In genomic region chr18:9335255-9336045, GRCh38 we compare ENCODE assay signal across 8 cellular contexts. TPM values are rescaled to one million over a fixed set of nuclear protein-coding genes. Genes with fewer than 3 reads are reported as not detected.
DNase-seq lines count a peak whose midpoint lies in the region; ATAC-seq and TF ChIP-seq lines count a peak whose summit lies in the region.

No MANE protein-coding gene starts in this region.

- H4K20me1 ChIP-seq in BLaER1 treated with 17β-estradiol and CSF1 and Interleukin-3, amounts not matched to agents 10 nM and 100 nM, result peaks cover 0 to 7% (median 0%) of the 10 kb centered on the region in 11 experiments; a peak in 1 of 22 replicates

- ATAC-seq in GM19467 (IDR thresholded peaks at IDR 0.05; ENCODE audit: unreplicated experiment) (no peak), HG02798 (IDR thresholded peaks at IDR 0.05; ENCODE audit: poor library complexity, unreplicated experiment) (no peak)

- no peak for TF ChIP-seq CTCF in stomach (IDR thresholded peaks at IDR 0.05)

- no peak for TF ChIP-seq EP300 in stomach (IDR thresholded peaks at IDR 0.05)

- peak overlapping the region; percentile 89 for H3K4me3 Mint-ChIP-seq in activated T-helper 1 cell treated with anti-CD3 and anti-CD28 coated beads, Interleukin-12 subunit alpha, Interleukin-12 subunit beta, Interleukin-2, Interleukin-4 antibody, amounts not matched to agents 30 ng/mL and 10 ng/mL and 1 ng/mL, durations not matched to agents 14 hours and 24 hours and 36 hours

- peaks cover 12% of the 10 kb centered on the region for H3K36me3 Mint-ChIP-seq in activated T-helper 1 cell treated with anti-CD3 and anti-CD28 coated beads, Interleukin-12 subunit alpha, Interleukin-12 subunit beta, Interleukin-2, Interleukin-4 antibody, amounts not matched to agents 30 ng/mL and 10 ng/mL and 1 ng/mL, durations not matched to agents 14 hours and 24 hours and 36 hours (ENCODE audit: low read depth)

- no peak for TF ChIP-seq POLR2A in stomach (IDR thresholded peaks at IDR 0.05)

- H3K36me3 ChIP-seq in BLaER1 treated with 17β-estradiol and CSF1 and Interleukin-3, amounts not matched to agents 10 nM and 100 nM, result peaks cover 11 to 35% (median 27%) of the 10 kb centered on the region in 11 experiments
- H3K36me3 ChIP-seq in HAP-1 (replicated peaks) (peaks cover 13% of the 10 kb centered on the region), iPS-20b (ENCODE audit: insufficient read depth, low read depth, low read length) (peaks cover 19% of the 10 kb centered on the region), stomach (peaks cover 0 to 31% (median 24%) of the 10 kb centered on the region in 4 donors)

- peak overlapping the region; percentile 55 to 91 (median 85); a peak in 21 of 22 replicates for H3K27ac ChIP-seq in BLaER1 treated with 17β-estradiol and CSF1 and Interleukin-3, amounts not matched to agents 10 nM and 100 nM
- H3K27ac ChIP-seq in iPS-20b (ENCODE audit: low read length), result no peak overlapping the region
- H3K27ac ChIP-seq in stomach, result peak overlapping the region; percentile 71 to 96 (median 89)

- no peaks in the 10 kb centered on the region for H3K9me3 Mint-ChIP-seq in activated T-helper 1 cell treated with anti-CD3 and anti-CD28 coated beads, Interleukin-12 subunit alpha, Interleukin-12 subunit beta, Interleukin-2, Interleukin-4 antibody, amounts not matched to agents 30 ng/mL and 10 ng/mL and 1 ng/mL, durations not matched to agents 14 hours and 24 hours and 36 hours

- peaks cover 32% of the 10 kb centered on the region for H3K27me3 Mint-ChIP-seq in activated T-helper 1 cell treated with anti-CD3 and anti-CD28 coated beads, Interleukin-12 subunit alpha, Interleukin-12 subunit beta, Interleukin-2, Interleukin-4 antibody, amounts not matched to agents 30 ng/mL and 10 ng/mL and 1 ng/mL, durations not matched to agents 14 hours and 24 hours and 36 hours (ENCODE audit: insufficient read depth)

- H3K4me1 ChIP-seq in BLaER1 treated with 17β-estradiol and CSF1 and Interleukin-3, amounts not matched to agents 10 nM and 100 nM, result peaks cover 13 to 34% (median 23%) of the 10 kb centered on the region in 10 experiments
- no peaks in the 10 kb centered on the region for H3K4me1 ChIP-seq in HAP-1
- no peaks in the 10 kb centered on the region; the same call in 1 of the 2 replicates for H3K4me1 ChIP-seq in iPS-20b (ENCODE audit: insufficient read depth, low read length)
- H3K4me1 ChIP-seq in stomach, result peaks cover 14 to 41% (median 23%) of the 10 kb centered on the region in 4 donors

- no peaks in the 10 kb centered on the region for H3K27me3 ChIP-seq in BLaER1 treated with 17β-estradiol and CSF1 and Interleukin-3, amounts not matched to agents 10 nM and 100 nM
- no peaks in the 10 kb centered on the region for H3K27me3 ChIP-seq in HAP-1 (ENCODE audit: low read depth)
- peaks cover 18% of the 10 kb centered on the region; the same call in 1 of the 2 replicates for H3K27me3 ChIP-seq in iPS-20b (ENCODE audit: insufficient read depth, low read length)
- H3K27me3 ChIP-seq in stomach, result no peaks in the 10 kb centered on the region

- peaks cover 33% of the 10 kb centered on the region for H3K4me1 Mint-ChIP-seq in activated T-helper 1 cell treated with anti-CD3 and anti-CD28 coated beads, Interleukin-12 subunit alpha, Interleukin-12 subunit beta, Interleukin-2, Interleukin-4 antibody, amounts not matched to agents 30 ng/mL and 10 ng/mL and 1 ng/mL, durations not matched to agents 14 hours and 24 hours and 36 hours (ENCODE audit: low read depth)

- H3K4me2 ChIP-seq in BLaER1 treated with 17β-estradiol and CSF1 and Interleukin-3, amounts not matched to agents 10 nM and 100 nM, result peak overlapping the region; percentile 82 to 96 (median 90)

- 12 to 19% (median 15%) methylated on average over 15 to 21 of the region's 21 CpGs for WGBS in stomach, 5 donors

- DNase-seq in HAP-1 (ENCODE audit: low spot score in 2 of 2) (peak in 1 of 2 experiments; percentile 22), stomach (no peak), DMS114 treated with DMSO at 0.1 percent for 48 hours (lab: John Stamatoyannopoulos, UW; ENCODE audit: unreplicated experiment) (no peak)
- no peak for DNase-seq in activated T-helper 1 cell treated with anti-CD3 and anti-CD28 coated beads, Interleukin-12 subunit alpha, Interleukin-12 subunit beta, Interleukin-2, Interleukin-4 antibody, amounts not matched to agents 30 ng/mL and 10 ng/mL and 1 ng/mL, durations not matched to agents 14 hours and 24 hours and 36 hours (ENCODE audit: low spot score)

- in situ Hi-C loops in HAP-1 (cut with MboI; ENCODE audit: low sequenced_read_pairs), result loop anchor here (10.0 kb wide), 1 partner anchor 139 kb away; the partner anchor contains the start of gene RALBP1

- no peak overlapping the region for H3K27ac Mint-ChIP-seq in activated T-helper 1 cell treated with anti-CD3 and anti-CD28 coated beads, Interleukin-12 subunit alpha, Interleukin-12 subunit beta, Interleukin-2, Interleukin-4 antibody, amounts not matched to agents 30 ng/mL and 10 ng/mL and 1 ng/mL, durations not matched to agents 14 hours and 24 hours and 36 hours

- peaks cover 0 to 12% (median 8%) of the 10 kb centered on the region in 11 experiments; a peak in 16 of 22 replicates for H3K9me3 ChIP-seq in BLaER1 treated with 17β-estradiol and CSF1 and Interleukin-3, amounts not matched to agents 10 nM and 100 nM (replicated peaks in 1 of 11)
- H3K9me3 ChIP-seq in HAP-1 (no peaks in the 10 kb centered on the region), iPS-20b (ENCODE audit: insufficient read depth, low read depth, low read length) (no peaks in the 10 kb centered on the region), stomach (no peaks in the 10 kb centered on the region)

- H3K9ac ChIP-seq in BLaER1 treated with 17β-estradiol and CSF1 and Interleukin-3, amounts not matched to agents 10 nM and 100 nM, result peak overlapping the region; percentile 85 to 95 (median 91)
- H3K9ac ChIP-seq in iPS-20b (ENCODE audit: low read depth, low read length), result peak overlapping the region; percentile 48; the same call in 1 of the 2 replicates

- intact Hi-C loops in activated T-helper 1 cell treated with anti-CD3 and anti-CD28 coated beads, Interleukin-12 subunit alpha, Interleukin-12 subunit beta, Interleukin-2, Interleukin-4 antibody, amounts not matched to agents 30 ng/mL and 10 ng/mL and 1 ng/mL, durations not matched to agents 14 hours and 24 hours and 36 hours (cut with micrococcal nuclease), result loop anchor here (2.0 to 5.0 kb wide), 4 partner anchors 253 to 1191 kb away; partner anchors contain the start of genes NAPG and RAB12
- intact Hi-C loops in stomach (cut with DNase I; ENCODE audit: low total_unique reads), result no loop called here

- peak overlapping the region; percentile 76 to 97 (median 90) for H3K4me3 ChIP-seq in BLaER1 treated with 17β-estradiol and CSF1 and Interleukin-3, amounts not matched to agents 10 nM and 100 nM
- H3K4me3 ChIP-seq in HAP-1, result peak overlapping the region; percentile 56
- peak overlapping the region; percentile 85 for H3K4me3 ChIP-seq in iPS-20b (ENCODE audit: low read length)
- H3K4me3 ChIP-seq in stomach, result peak overlapping the region; percentile 75 to 97 (median 85)

RNA-seq across cellular contexts. Expression of gene TWSG1, which starts 0.9 kb away (rescaled TPM):
- total RNA-seq in activated T-helper 1 cell treated with anti-CD3 and anti-CD28 coated beads, Interleukin-12 subunit alpha, Interleukin-12 subunit beta, Interleukin-2, Interleukin-4 antibody, amounts not matched to agents 30 ng/mL and 10 ng/mL and 1 ng/mL, durations not matched to agents 14 hours and 24 hours and 36 hours, result 10.6 and 11.3 TPM in 2 replicates
- total RNA-seq in stomach, result 10 to 100 TPM in 4 of 5 donors, 1 to 10 TPM in 1; 9.3 to 76.0 (median 31.2) TPM
- polyA plus RNA-seq in stomach, result 10 to 100 TPM in 1 of 3 donors, 1 to 10 TPM in 2; 8.2 to 16.2 (median 8.3) TPM
